In the genomic region with DNA sequence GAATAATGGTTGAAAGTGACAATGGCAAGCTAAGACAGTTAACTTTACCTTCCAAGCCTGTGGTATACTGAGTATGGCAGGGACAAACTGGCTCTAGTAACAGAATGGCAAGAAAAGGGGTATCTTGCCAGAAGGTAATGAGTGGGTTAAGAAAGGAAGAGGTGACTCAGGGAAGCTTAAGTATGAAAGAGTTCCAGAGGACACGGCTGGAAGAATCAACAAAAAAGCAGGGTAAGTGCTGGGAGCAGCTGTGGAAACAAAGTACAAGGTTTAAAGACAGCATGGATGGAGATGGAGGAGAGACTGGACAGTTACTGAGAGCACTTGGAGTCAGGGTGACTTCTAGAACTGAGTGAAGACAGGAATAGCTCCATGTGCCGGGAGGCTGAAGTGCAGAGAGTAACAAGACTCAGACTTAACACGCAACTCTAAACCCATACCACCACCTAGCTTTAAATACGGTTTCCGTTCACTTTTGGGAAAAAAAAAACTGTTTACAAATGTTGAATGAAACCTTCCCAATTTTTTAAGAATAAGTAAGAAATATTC, we compare ENCODE assay signal across 17 cellular contexts.
DNase-seq lines count a peak whose midpoint lies in the region; TF ChIP-seq lines count a peak whose summit lies in the region.
"Had no signal": no experiment of that assay in that cellular context is flagged by ENCODE, and none has a peak within 500 bp of the region (broad histone marks: within the 10 kb centered on the region; RNA-seq: fewer than 3 reads in every experiment).

No MANE protein-coding gene starts in this region.

- H3K27ac ChIP-seq in cardiac muscle cell = peak overlapping the region; percentile 73
- H3K27ac ChIP-seq: dorsolateral prefrontal cortex, HL-60, parathyroid adenoma had no signal

- peaks cover 30% of the 10 kb centered on the region for H3K36me3 Mint-ChIP-seq in activated T-helper 1 cell treated with anti-CD3 and anti-CD28 coated beads, Interleukin-12 subunit alpha, Interleukin-12 subunit beta, Interleukin-2, Interleukin-4 antibody, amounts not matched to agents 30 ng/mL and 10 ng/mL and 1 ng/mL, durations not matched to agents 14 hours and 24 hours and 36 hours (ENCODE audit: low read depth)
- H3K36me3 Mint-ChIP-seq in T-helper 2 cell treated with Interferon-gamma antibody and Interleukin-4, amounts not matched to agents 5 μg/mL and 100 μg/mL, for 36 hours (ENCODE audit: low read depth) = peaks cover 35% of the 10 kb centered on the region

- peak overlapping the region; percentile 36 for H3K27ac Mint-ChIP-seq in activated T-helper 1 cell treated with anti-CD3 and anti-CD28 coated beads, Interleukin-12 subunit alpha, Interleukin-12 subunit beta, Interleukin-2, Interleukin-4 antibody, amounts not matched to agents 30 ng/mL and 10 ng/mL and 1 ng/mL, durations not matched to agents 14 hours and 24 hours and 36 hours
- H3K27ac Mint-ChIP-seq in T-helper 2 cell treated with Interferon-gamma antibody and Interleukin-4, amounts not matched to agents 5 μg/mL and 100 μg/mL, for 36 hours = no peak overlapping the region

- no peak for TF ChIP-seq CTCF in cardiac muscle cell (IDR thresholded peaks at IDR 0.05; ENCODE audit: low read depth, low read length)
- TF ChIP-seq CTCF in retinal pigment epithelial cell (conservative IDR thresholded peaks at IDR 0.05; ENCODE audit: low read depth, low read length) = no peak

- intact Hi-C loops in activated T-helper 1 cell treated with anti-CD3 and anti-CD28 coated beads, Interleukin-12 subunit alpha, Interleukin-12 subunit beta, Interleukin-2, Interleukin-4 antibody, amounts not matched to agents 30 ng/mL and 10 ng/mL and 1 ng/mL, durations not matched to agents 14 hours and 24 hours and 36 hours (cut with micrococcal nuclease) = no loop called here

- no peaks in the 10 kb centered on the region for H3K9me3 ChIP-seq in cardiac muscle cell (ENCODE audit: low read depth)

- peaks cover 52% of the 10 kb centered on the region for H3K36me3 ChIP-seq in cardiac muscle cell

- no peak overlapping the region for H3K4me3 ChIP-seq in cardiac muscle cell
- no peak overlapping the region for H3K4me3 ChIP-seq in retinal pigment epithelial cell (ENCODE audit: low read length)
- H3K4me3 ChIP-seq: dorsolateral prefrontal cortex had no signal

- no peaks in the 10 kb centered on the region for H3K4me1 Mint-ChIP-seq in activated T-helper 1 cell treated with anti-CD3 and anti-CD28 coated beads, Interleukin-12 subunit alpha, Interleukin-12 subunit beta, Interleukin-2, Interleukin-4 antibody, amounts not matched to agents 30 ng/mL and 10 ng/mL and 1 ng/mL, durations not matched to agents 14 hours and 24 hours and 36 hours (ENCODE audit: low read depth)
- H3K4me1 Mint-ChIP-seq in T-helper 2 cell treated with Interferon-gamma antibody and Interleukin-4, amounts not matched to agents 5 μg/mL and 100 μg/mL, for 36 hours (ENCODE audit: low read depth) = no peaks in the 10 kb centered on the region

- peak; percentile 19 for DNase-seq in GM03348 (ENCODE audit: low spot score)
- no peak for DNase-seq in activated T-helper 1 cell treated with anti-CD3 and anti-CD28 coated beads, Interleukin-12 subunit alpha, Interleukin-12 subunit beta, Interleukin-2, Interleukin-4 antibody, amounts not matched to agents 30 ng/mL and 10 ng/mL and 1 ng/mL, durations not matched to agents 14 hours and 24 hours and 36 hours (ENCODE audit: low spot score)
- DNase-seq in cardiac muscle cell (ENCODE audit: low read depth in 1 of 2, low spot score in 1 of 2) = peak; percentile 12 to 51
- DNase-seq in retinal pigment epithelial cell (ENCODE audit: low read depth) = peak; percentile 27
- DNase-seq in activated CD4-positive, alpha-beta T cell treated with anti-CD3 and anti-CD28 coated beads for 1 hour = no peak
- DNase-seq in T-helper 2 cell treated with Interferon-gamma antibody and Interleukin-4, amounts not matched to agents 5 μg/mL and 100 μg/mL, for 36 hours (ENCODE audit: low spot score) = no peak
- no peak for DNase-seq in AML-193 (lab: John Stamatoyannopoulos, UW)
- DNase-seq: activated CD4-positive, alpha-beta T cell treated with anti-CD3 and anti-CD28 coated beads, Interleukin-2, amount 50 U/mL, for 1 hour; activated gamma-delta T cell; COR-L47; dorsolateral prefrontal cortex; glutamatergic neuron; NCI-H2227 treated with DMSO at 0.1 percent for 48 hours; OCI-M1; T-helper 1 cell had no signal

- H3K27me3 ChIP-seq in cardiac muscle cell = no peaks in the 10 kb centered on the region
- H3K27me3 ChIP-seq: dorsolateral prefrontal cortex had no signal

- H3K9me3 Mint-ChIP-seq in activated T-helper 1 cell treated with anti-CD3 and anti-CD28 coated beads, Interleukin-12 subunit alpha, Interleukin-12 subunit beta, Interleukin-2, Interleukin-4 antibody, amounts not matched to agents 30 ng/mL and 10 ng/mL and 1 ng/mL, durations not matched to agents 14 hours and 24 hours and 36 hours = no peaks in the 10 kb centered on the region
- no peaks in the 10 kb centered on the region for H3K9me3 Mint-ChIP-seq in T-helper 2 cell treated with Interferon-gamma antibody and Interleukin-4, amounts not matched to agents 5 μg/mL and 100 μg/mL, for 36 hours

- peaks cover 29% of the 10 kb centered on the region for H3K4me1 ChIP-seq in cardiac muscle cell (ENCODE audit: low read depth)
- H3K4me1 ChIP-seq: parathyroid adenoma had no signal

- no peak overlapping the region for H3K4me3 Mint-ChIP-seq in activated T-helper 1 cell treated with anti-CD3 and anti-CD28 coated beads, Interleukin-12 subunit alpha, Interleukin-12 subunit beta, Interleukin-2, Interleukin-4 antibody, amounts not matched to agents 30 ng/mL and 10 ng/mL and 1 ng/mL, durations not matched to agents 14 hours and 24 hours and 36 hours
- H3K4me3 Mint-ChIP-seq in T-helper 2 cell treated with Interferon-gamma antibody and Interleukin-4, amounts not matched to agents 5 μg/mL and 100 μg/mL, for 36 hours = no peak overlapping the region

- no peaks in the 10 kb centered on the region for H3K27me3 Mint-ChIP-seq in activated T-helper 1 cell treated with anti-CD3 and anti-CD28 coated beads, Interleukin-12 subunit alpha, Interleukin-12 subunit beta, Interleukin-2, Interleukin-4 antibody, amounts not matched to agents 30 ng/mL and 10 ng/mL and 1 ng/mL, durations not matched to agents 14 hours and 24 hours and 36 hours (ENCODE audit: insufficient read depth)
- H3K27me3 Mint-ChIP-seq in T-helper 2 cell treated with Interferon-gamma antibody and Interleukin-4, amounts not matched to agents 5 μg/mL and 100 μg/mL, for 36 hours (ENCODE audit: low read depth) = no peaks in the 10 kb centered on the region

Comparison
In these comparisons a context has a peak if more than half of its experiments do, and no peak if none do; other contexts are left out.
1. DNase-seq: peak in GM03348 (single experiment), cardiac muscle cell (2 of 2) and retinal pigment epithelial cell (single experiment); none in activated T-helper 1 cell treated with anti-CD3 and anti-CD28 coated beads, Interleukin-12 subunit alpha, Interleukin-12 subunit beta, Interleukin-2, Interleukin-4 antibody, amounts not matched to agents 30 ng/mL and 10 ng/mL and 1 ng/mL, durations not matched to agents 14 hours and 24 hours and 36 hours (single experiment), activated CD4-positive, alpha-beta T cell treated with anti-CD3 and anti-CD28 coated beads for 1 hour (single experiment), T-helper 2 cell treated with Interferon-gamma antibody and Interleukin-4, amounts not matched to agents 5 μg/mL and 100 μg/mL, for 36 hours (single experiment) and AML-193 (0 of 2).